In the genomic region with DNA sequence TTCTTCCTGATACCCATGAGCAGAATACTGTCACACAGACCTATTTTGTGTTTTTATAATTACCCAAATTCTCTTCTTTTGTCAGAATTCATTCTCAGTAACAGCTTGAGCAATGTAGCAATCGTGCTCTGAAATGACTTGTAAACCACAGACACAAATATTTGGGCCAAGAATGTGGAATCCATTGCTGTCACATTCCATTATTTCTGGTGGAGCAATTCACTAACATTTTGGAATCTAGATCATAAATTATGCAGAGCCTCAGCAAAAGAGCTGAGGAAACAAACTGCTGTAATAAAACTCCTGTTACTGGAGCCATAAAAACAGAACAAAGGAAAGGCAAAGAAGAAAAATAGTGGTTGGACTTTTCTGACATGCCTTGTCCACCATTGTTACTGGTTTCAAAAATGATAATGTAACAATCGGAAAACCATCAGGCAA, we compare ENCODE assay signal across 1 cellular context.
TF ChIP-seq lines count a peak whose summit lies in the region.

No MANE protein-coding gene starts in this region.

TF ChIP-seq in SK-N-SH treated with all-trans-retinoic acid at 6 μM for 48 hours, 23 proteins besides CTCF, POLR2A, EP300 and RAD21 (continued from another document):
- TF ChIP-seq, protein P1, sequence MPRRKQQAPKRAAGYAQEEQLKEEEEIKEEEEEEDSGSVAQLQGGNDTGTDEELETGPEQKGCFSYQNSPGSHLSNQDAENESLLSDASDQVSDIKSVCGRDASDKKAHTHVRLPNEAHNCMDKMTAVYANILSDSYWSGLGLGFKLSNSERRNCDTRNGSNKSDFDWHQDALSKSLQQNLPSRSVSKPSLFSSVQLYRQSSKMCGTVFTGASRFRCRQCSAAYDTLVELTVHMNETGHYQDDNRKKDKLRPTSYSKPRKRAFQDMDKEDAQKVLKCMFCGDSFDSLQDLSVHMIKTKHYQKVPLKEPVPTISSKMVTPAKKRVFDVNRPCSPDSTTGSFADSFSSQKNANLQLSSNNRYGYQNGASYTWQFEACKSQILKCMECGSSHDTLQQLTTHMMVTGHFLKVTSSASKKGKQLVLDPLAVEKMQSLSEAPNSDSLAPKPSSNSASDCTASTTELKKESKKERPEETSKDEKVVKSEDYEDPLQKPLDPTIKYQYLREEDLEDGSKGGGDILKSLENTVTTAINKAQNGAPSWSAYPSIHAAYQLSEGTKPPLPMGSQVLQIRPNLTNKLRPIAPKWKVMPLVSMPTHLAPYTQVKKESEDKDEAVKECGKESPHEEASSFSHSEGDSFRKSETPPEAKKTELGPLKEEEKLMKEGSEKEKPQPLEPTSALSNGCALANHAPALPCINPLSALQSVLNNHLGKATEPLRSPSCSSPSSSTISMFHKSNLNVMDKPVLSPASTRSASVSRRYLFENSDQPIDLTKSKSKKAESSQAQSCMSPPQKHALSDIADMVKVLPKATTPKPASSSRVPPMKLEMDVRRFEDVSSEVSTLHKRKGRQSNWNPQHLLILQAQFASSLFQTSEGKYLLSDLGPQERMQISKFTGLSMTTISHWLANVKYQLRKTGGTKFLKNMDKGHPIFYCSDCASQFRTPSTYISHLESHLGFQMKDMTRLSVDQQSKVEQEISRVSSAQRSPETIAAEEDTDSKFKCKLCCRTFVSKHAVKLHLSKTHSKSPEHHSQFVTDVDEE (CRISPR knock-in tag; IDR thresholded peaks at IDR 0.05): peak; percentile 51; the same call in 1 of the 2 replicates
- TF ChIP-seq OSR1 (CRISPR knock-in tag; IDR thresholded peaks at IDR 0.05): no peak
- TF ChIP-seq ZC3H10 (CRISPR knock-in tag; IDR thresholded peaks at IDR 0.05): no peak; the same call in 1 of the 2 replicates
- 0 out of 2 replicates have a peak, but pooled peaks have one; percentile 53 for TF ChIP-seq GLIS3 (CRISPR knock-in tag; IDR thresholded peaks at IDR 0.05)
- no peak for TF ChIP-seq BACH2 (CRISPR knock-in tag; IDR thresholded peaks at IDR 0.05; ENCODE audit: borderline replicate concordance)
- no peak for TF ChIP-seq POU6F1 (CRISPR knock-in tag; IDR thresholded peaks at IDR 0.05; ENCODE audit: borderline replicate concordance, low read depth)
- TF ChIP-seq ARNTL (CRISPR knock-in tag; IDR thresholded peaks at IDR 0.05; ENCODE audit: borderline replicate concordance, low read depth): no peak
- TF ChIP-seq ZNF8 (CRISPR knock-in tag; IDR thresholded peaks at IDR 0.05): no peak
- TF ChIP-seq, protein P2, sequence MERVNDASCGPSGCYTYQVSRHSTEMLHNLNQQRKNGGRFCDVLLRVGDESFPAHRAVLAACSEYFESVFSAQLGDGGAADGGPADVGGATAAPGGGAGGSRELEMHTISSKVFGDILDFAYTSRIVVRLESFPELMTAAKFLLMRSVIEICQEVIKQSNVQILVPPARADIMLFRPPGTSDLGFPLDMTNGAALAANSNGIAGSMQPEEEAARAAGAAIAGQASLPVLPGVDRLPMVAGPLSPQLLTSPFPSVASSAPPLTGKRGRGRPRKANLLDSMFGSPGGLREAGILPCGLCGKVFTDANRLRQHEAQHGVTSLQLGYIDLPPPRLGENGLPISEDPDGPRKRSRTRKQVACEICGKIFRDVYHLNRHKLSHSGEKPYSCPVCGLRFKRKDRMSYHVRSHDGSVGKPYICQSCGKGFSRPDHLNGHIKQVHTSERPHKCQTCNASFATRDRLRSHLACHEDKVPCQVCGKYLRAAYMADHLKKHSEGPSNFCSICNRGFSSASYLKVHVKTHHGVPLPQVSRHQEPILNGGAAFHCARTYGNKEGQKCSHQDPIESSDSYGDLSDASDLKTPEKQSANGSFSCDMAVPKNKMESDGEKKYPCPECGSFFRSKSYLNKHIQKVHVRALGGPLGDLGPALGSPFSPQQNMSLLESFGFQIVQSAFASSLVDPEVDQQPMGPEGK (CRISPR knock-in tag; IDR thresholded peaks at IDR 0.05; ENCODE audit: borderline replicate concordance): peak; percentile 80; the same call in 1 of the 2 replicates
- no peak for TF ChIP-seq ZFP30 (CRISPR knock-in tag; IDR thresholded peaks at IDR 0.05)
- TF ChIP-seq ZFP3 (CRISPR knock-in tag; IDR thresholded peaks at IDR 0.05): peak; percentile 40; the same call in 1 of the 2 replicates
- no peak for TF ChIP-seq ZNF565 (CRISPR knock-in tag; conservative IDR thresholded peaks at IDR 0.05; ENCODE audit: low read depth)
- peak; percentile 18; the same call in 1 of the 2 replicates for TF ChIP-seq RARB (CRISPR knock-in tag; IDR thresholded peaks at IDR 0.05)
- TF ChIP-seq ISL1 (CRISPR knock-in tag; IDR thresholded peaks at IDR 0.05): peak; percentile 97
- TF ChIP-seq ZNF70 (CRISPR knock-in tag; IDR thresholded peaks at IDR 0.05): no peak
